8 cellular contexts compared by ENCODE assay signal in the genomic region with DNA sequence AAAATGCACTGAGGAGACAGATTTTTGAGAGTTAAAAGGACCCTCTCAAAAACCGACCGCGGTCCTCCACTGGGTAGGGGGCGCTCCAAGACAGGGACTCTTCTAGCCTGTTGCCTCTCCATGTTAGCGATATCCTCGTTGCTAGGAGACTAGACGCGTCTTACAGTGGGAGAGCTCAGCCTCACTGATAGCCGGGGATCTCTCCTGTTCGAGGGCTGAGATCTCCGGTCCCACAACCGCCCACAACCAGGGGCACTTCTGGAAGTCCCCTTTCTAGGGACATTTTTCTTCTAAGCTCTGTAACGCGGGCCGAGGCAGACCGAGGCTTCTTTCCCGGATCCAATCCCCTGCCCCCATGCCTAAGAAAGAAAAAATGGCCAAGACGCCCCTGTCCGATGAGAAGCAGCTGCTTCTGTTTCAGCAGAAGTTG. TPM values are rescaled to one million over a fixed set of nuclear protein-coding genes. Genes with fewer than 3 reads are reported as not detected.
DNase-seq lines count a peak whose midpoint lies in the region; ATAC-seq and TF ChIP-seq lines count a peak whose summit lies in the region.

No MANE protein-coding gene starts in this region.

- H3K9me3 ChIP-seq in ovary (no peaks in the 10 kb centered on the region), testis (no peaks in the 10 kb centered on the region)

- peak; percentile 80 for ATAC-seq in GM19452 (IDR thresholded peaks at IDR 0.05; ENCODE audit: unreplicated experiment)

- TF ChIP-seq CTCF in KMS-11 (conservative IDR thresholded peaks at IDR 0.05; ENCODE audit: low read depth, low read length), result peak; percentile 69; the same call in 1 of the 2 replicates
- TF ChIP-seq CTCF in ovary (IDR thresholded peaks at IDR 0.05), result peak; percentile 34 to 65 (median 53)
- TF ChIP-seq CTCF in testis (IDR thresholded peaks at IDR 0.05), result peak; percentile 55 to 83 (median 56)

- DNase-seq in AML-193 (lab: John Stamatoyannopoulos, UW) (peak; percentile 84), SHP77 treated with DMSO at 0.1 percent for 48 hours (lab: John Stamatoyannopoulos, UW) (peak; percentile 62), globus pallidus (ENCODE audit: low spot score) (peak; percentile 64), ovary (peak; percentile 70 to 86 (median 83)), testis (peak; percentile 92)
- DNase-seq in activated naive CD4-positive, alpha-beta T cell treated with Interleukin-2 at 50 U/mL for 16 hours, result peak; percentile 84

- WGBS in ovary, 3 donors, result 0 to 1% (median 0%) methylated on average over 19 of the region's 19 CpGs
- 0 to 1% methylated on average over 19 of the region's 19 CpGs for WGBS in testis, 2 donors

- H4K20me1 ChIP-seq in KMS-11 (ENCODE audit: insufficient read depth), result no peaks in the 10 kb centered on the region

- no peak overlapping the region for H3K4me3 ChIP-seq in KMS-11 (IDR thresholded peaks at IDR 0.05; ENCODE audit: insufficient read depth, low read depth, low read length)
- H3K4me3 ChIP-seq in ovary, result peak overlapping the region; percentile 37
- peak overlapping the region; percentile 13 to 43 for H3K4me3 ChIP-seq in testis

- H3K27ac ChIP-seq in KMS-11 (no peak overlapping the region), ovary (no peak overlapping the region), testis (no peak overlapping the region)

- TF ChIP-seq POLR2A in ovary (IDR thresholded peaks at IDR 0.05) (no peak), testis (IDR thresholded peaks at IDR 0.05) (no peak)

- TF ChIP-seq EP300 in ovary (IDR thresholded peaks at IDR 0.05), result no peak

- H2AFZ ChIP-seq in KMS-11 (ENCODE audit: low read depth), result peak overlapping the region; percentile 69

- H3K27me3 ChIP-seq in KMS-11 (ENCODE audit: insufficient read depth, low read depth) (no peaks in the 10 kb centered on the region; the same call in 1 of the 2 replicates), ovary (no peaks in the 10 kb centered on the region), testis (no peaks in the 10 kb centered on the region)

- H3K4me2 ChIP-seq in KMS-11, result peak overlapping the region; percentile 56; the same call in 1 of the 2 replicates

- intact Hi-C loops in ovary (cut with DNase I) (no loop called here), testis (cut with DNase I; ENCODE audit: low total_unique reads) (no loop called here)

- H3K4me1 ChIP-seq in KMS-11 (ENCODE audit: low read depth, poor library complexity, severe bottlenecking), result peaks cover 26% of the 10 kb centered on the region
- H3K4me1 ChIP-seq in ovary (ENCODE audit: insufficient read depth), result peaks cover 3% of the 10 kb centered on the region
- H3K4me1 ChIP-seq in testis, result no peaks in the 10 kb centered on the region

- H3K36me3 ChIP-seq in KMS-11 (ENCODE audit: insufficient read depth) (no peaks in the 10 kb centered on the region), ovary (no peaks in the 10 kb centered on the region), testis (ENCODE audit: low read depth, missing control alignments) (no peaks in the 10 kb centered on the region)

- H3K79me2 ChIP-seq in KMS-11 (ENCODE audit: insufficient read depth, low read depth), result no peaks in the 10 kb centered on the region

- no peak overlapping the region for H3K9ac ChIP-seq in KMS-11

RNA-seq across cellular contexts. Expression of a gene that starts 21.3 kb away (rescaled TPM):
- total RNA-seq in ovary, result 10 to 100 TPM in 6 of 7 donors, 1 to 10 TPM in 1; 6.6 to 25.1 (median 14.7) TPM
- polyA plus RNA-seq in ovary, result 10 to 100 TPM; 15.8 to 40.9 TPM
- total RNA-seq in testis, result 10 to 100 TPM; 13.4 to 22.4 TPM
- 16.4 TPM for polyA plus RNA-seq in testis (ENCODE audit: insufficient read depth, low read depth, low replicate concordance)

RNA-seq across cellular contexts. Expression of a gene that starts 38.3 kb away (rescaled TPM):
- total RNA-seq in ovary, result 1 to 10 TPM in 1 of 7 donors, under 1 TPM in 6; 0.23 to 3.8 (median 0.38) TPM
- 1 to 10 TPM; 1.2 to 2.1 TPM for polyA plus RNA-seq in ovary
- total RNA-seq in testis, result 1 to 10 TPM in 1 of 2 donors, under 1 TPM in 1; 0.81 to 1.1 TPM
- polyA plus RNA-seq in testis (ENCODE audit: insufficient read depth, low read depth, low replicate concordance), result 1.2 TPM

RNA-seq across cellular contexts. Expression of a gene that starts 52.0 kb away (rescaled TPM):
- total RNA-seq in ovary (10 to 100 TPM; 48.0 to 82.2 (median 70.5) TPM), testis (10 to 100 TPM; 85.0 to 96.1 TPM)
- polyA plus RNA-seq in ovary (100 to 1,000 TPM in 1 of 2 donors, 10 to 100 TPM in 1; 60.0 to 108 TPM), testis (ENCODE audit: insufficient read depth, low read depth, low replicate concordance) (69.4 TPM)

RNA-seq across cellular contexts. Expression of a gene that starts 53.3 kb away (rescaled TPM):
- total RNA-seq in ovary, result 100 to 1,000 TPM in 4 of 7 donors, 10 to 100 TPM in 3; 25.5 to 123 (median 100) TPM
- polyA plus RNA-seq in ovary, result 100 to 1,000 TPM in 1 of 2 donors, 10 to 100 TPM in 1; 59.0 to 243 TPM
- 10 to 100 TPM; 78.3 to 92.9 TPM for total RNA-seq in testis
- 134 TPM for polyA plus RNA-seq in testis (ENCODE audit: insufficient read depth, low read depth, low replicate concordance)
